ENCODE assay signal across 15 cellular contexts in the genomic region with DNA sequence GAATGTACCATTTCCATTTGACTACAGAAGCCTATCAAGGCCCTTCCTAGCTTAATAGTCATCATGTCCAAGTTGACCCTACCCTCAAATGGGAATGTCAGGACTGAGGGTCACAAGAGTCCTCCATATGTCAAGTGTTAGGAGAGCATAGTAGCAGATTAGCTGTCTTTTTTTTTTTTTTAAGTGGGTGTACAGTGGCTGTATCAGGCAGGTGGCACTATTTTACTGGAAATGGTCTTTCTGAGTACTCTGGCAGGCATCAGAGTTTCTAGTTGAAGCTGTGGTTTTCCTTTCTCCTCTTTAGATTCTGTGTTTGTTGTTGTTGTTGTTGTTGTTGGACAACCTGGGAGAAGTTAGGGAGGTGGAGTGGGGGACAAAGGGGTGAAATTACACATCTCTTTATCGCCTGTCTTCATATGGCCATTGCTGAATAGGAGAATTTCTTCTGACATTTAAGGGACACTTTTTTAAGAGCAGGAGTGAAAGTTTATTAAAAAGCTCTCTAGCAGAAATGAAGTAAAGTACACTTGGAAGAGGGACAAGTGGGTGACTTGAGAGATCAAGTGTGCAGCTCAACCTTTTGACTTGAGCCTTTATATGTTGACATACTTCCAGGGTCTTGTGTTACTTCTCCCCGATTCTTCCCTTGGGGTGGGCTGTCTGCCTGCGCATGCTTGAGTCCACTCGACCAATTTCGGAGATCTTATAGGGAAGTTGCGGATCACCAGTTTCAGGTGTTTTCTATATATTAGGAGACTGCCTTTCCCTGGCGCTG.
DNase-seq lines count a peak whose midpoint lies in the region; TF ChIP-seq lines count a peak whose summit lies in the region.
"Had no signal": no experiment of that assay in that cellular context is flagged by ENCODE, and none has a peak within 500 bp of the region (broad histone marks: within the 10 kb centered on the region; RNA-seq: fewer than 3 reads in every experiment).

No MANE protein-coding gene starts in this region.

- H3K27ac Mint-ChIP-seq in neural progenitor cell: no peak overlapping the region
- H3K27ac Mint-ChIP-seq: activated naive CD8-positive, alpha-beta T cell; mesothelial cell of epicardium had no signal

- H3K36me3 Mint-ChIP-seq in neural progenitor cell: no peaks in the 10 kb centered on the region
- H3K36me3 Mint-ChIP-seq: activated naive CD8-positive, alpha-beta T cell; mesothelial cell of epicardium had no signal

- peak; percentile 1 for DNase-seq in DMS153 treated with DMSO at 0.1 percent for 48 hours (lab: John Stamatoyannopoulos, UW; ENCODE audit: unreplicated experiment)
- no peak for DNase-seq in DMS153 (lab: John Stamatoyannopoulos, UW)
- peak; percentile 18 for DNase-seq in NCI-H1092 (lab: John Stamatoyannopoulos, UW)
- DNase-seq in SK-N-DZ (ENCODE audit: low spot score): peak; percentile 2
- DNase-seq in neural progenitor cell (ENCODE audit: low spot score): no peak
- DNase-seq in SW 1271 (lab: John Stamatoyannopoulos, UW): no peak
- no peak for DNase-seq in DMS114 treated with DMSO at 0.1 percent for 48 hours (lab: John Stamatoyannopoulos, UW; ENCODE audit: unreplicated experiment)
- DNase-seq in activated CD4-positive, alpha-beta T cell treated with anti-CD3 and anti-CD28 coated beads for 1 hour: no peak
- DNase-seq: ovary; stimulated activated CD8-positive, alpha-beta memory T cell treated with anti-CD3 and anti-CD28 coated beads, Interleukin-4, amount 100 ng/mL, for 48 hours; trophoblast cell had no signal

- H3K9me3 Mint-ChIP-seq in neural progenitor cell: no peaks in the 10 kb centered on the region
- H3K9me3 Mint-ChIP-seq: mesothelial cell of epicardium had no signal

- H3K79me2 ChIP-seq in neural progenitor cell (ENCODE audit: low read depth): no peaks in the 10 kb centered on the region

- no peaks in the 10 kb centered on the region for H3K4me1 ChIP-seq in neural progenitor cell
- H3K4me1 ChIP-seq: SJSA1 had no signal

- H4K20me1 ChIP-seq in neural progenitor cell (ENCODE audit: low read depth): no peaks in the 10 kb centered on the region

- H3K9ac ChIP-seq in neural progenitor cell: no peak overlapping the region

- no peak overlapping the region for H3K27ac ChIP-seq in neural progenitor cell
- H3K27ac ChIP-seq: ovary, SJSA1 had no signal

- no peak overlapping the region for H3K4me2 ChIP-seq in neural progenitor cell

- no peak overlapping the region for H3K4me3 Mint-ChIP-seq in neural progenitor cell
- H3K4me3 Mint-ChIP-seq: activated naive CD8-positive, alpha-beta T cell; mesothelial cell of epicardium had no signal

- H3F3A ChIP-seq in neural progenitor cell (ENCODE audit: low read depth): no peaks in the 10 kb centered on the region

- no peaks in the 10 kb centered on the region for H3K4me1 Mint-ChIP-seq in neural progenitor cell
- H3K4me1 Mint-ChIP-seq: mesothelial cell of epicardium had no signal

- H2AFZ ChIP-seq in neural progenitor cell (replicated peaks): no peak overlapping the region

- no peak overlapping the region for H3K4me3 ChIP-seq in neural progenitor cell
- H3K4me3 ChIP-seq: K562, ovary, SJSA1 had no signal

- H3K9me3 ChIP-seq in neural progenitor cell (ENCODE audit: low read depth): no peaks in the 10 kb centered on the region
- H3K9me3 ChIP-seq: ovary, SJSA1 had no signal

- no peaks in the 10 kb centered on the region for H3K36me3 ChIP-seq in neural progenitor cell
- H3K36me3 ChIP-seq: ovary, SJSA1 had no signal

- no peaks in the 10 kb centered on the region for H3K27me3 ChIP-seq in neural progenitor cell
- H3K27me3 ChIP-seq: ovary, SJSA1 had no signal

- H3K27me3 Mint-ChIP-seq in neural progenitor cell (ENCODE audit: insufficient read depth, low read depth): peaks cover 2% of the 10 kb centered on the region
- H3K27me3 Mint-ChIP-seq: activated naive CD8-positive, alpha-beta T cell had no signal

- TF ChIP-seq CTCF in neural progenitor cell (IDR thresholded peaks at IDR 0.05): peak; percentile 5

Comparison
In these comparisons a context has a peak if more than half of its experiments do, and no peak if none do; other contexts are left out.
1. DNase-seq: peak in DMS153 treated with DMSO at 0.1 percent for 48 hours (single experiment), NCI-H1092 (single experiment) and SK-N-DZ (single experiment); none in DMS153 (single experiment), neural progenitor cell (single experiment), SW 1271 (0 of 2), DMS114 treated with DMSO at 0.1 percent for 48 hours (single experiment) and activated CD4-positive, alpha-beta T cell treated with anti-CD3 and anti-CD28 coated beads for 1 hour (single experiment).